ENCODE assay signal across 8 cellular contexts in genomic region chrX:135112096-135112729, GRCh38. TPM values are rescaled to one million over a fixed set of nuclear protein-coding genes. Genes with fewer than 3 reads are reported as not detected.
A peak's percentile ranks its signal among the peaks of the same experiment; 100 is the strongest.
DNase-seq lines count a peak whose midpoint lies in the region; FAIRE-seq and TF ChIP-seq lines count a peak whose summit lies in the region.

No MANE protein-coding gene starts in this region.

- no peak overlapping the region for H3K9ac ChIP-seq in kidney (ENCODE audit: low read length in 2 of 2)

- no peak overlapping the region for H3K27ac ChIP-seq in kidney (ENCODE audit: low read depth in 2 of 2, low read length in 2 of 2)

- no peak overlapping the region for H3K4me3 ChIP-seq in kidney (ENCODE audit: low read length in 2 of 2)

- DNase-seq in NCI-H1694 treated with DMSO at 0.1 percent for 48 hours (lab: John Stamatoyannopoulos, UW), result peak; percentile 5
- DNase-seq in NCI-H1694 (lab: John Stamatoyannopoulos, UW), result no peak
- DNase-seq in GM20000 (ENCODE audit: low spot score), result peak; percentile 23
- peak; percentile 14 for DNase-seq in NOMO-1 treated with DMSO at 0.1 percent for 48 hours (lab: John Stamatoyannopoulos, UW; ENCODE audit: unreplicated experiment)
- peak; percentile 31 for DNase-seq in activated naive CD4-positive, alpha-beta T cell treated with anti-CD3 and anti-CD28 coated beads, Interleukin-2, amount 50 U/mL, for 16 hours
- DNase-seq in kidney, result no peak
- DNase-seq in urothelium cell line (ENCODE audit: low spot score), result peak; percentile 9
- DNase-seq in C1 segment of cervical spinal cord (lab: John Stamatoyannopoulos, UW), result no peak

- FAIRE-seq in kidney (lab: Jason Lieb, UNC), result peak; percentile 72
- FAIRE-seq in urothelium cell line (lab: Jason Lieb, UNC), result no peak

- no peaks in the 10 kb centered on the region for H3K9me3 ChIP-seq in kidney (ENCODE audit: control insufficient read depth in 1 of 2, low read length in 2 of 2)

- no peaks in the 10 kb centered on the region for H3K4me1 ChIP-seq in kidney (ENCODE audit: control insufficient read depth in 1 of 2, insufficient read depth in 1 of 2, low read depth in 1 of 2, low read length in 2 of 2)

- intact Hi-C loops in kidney (cut with DNase I), result no loop called here

- TF ChIP-seq CTCF in GM20000 (IDR thresholded peaks at IDR 0.05; ENCODE audit: extremely low read depth, missing control alignments) (peak; percentile 71), kidney (IDR thresholded peaks at IDR 0.05; ENCODE audit: borderline replicate concordance, extremely low read depth, insufficient read depth) (peak; percentile 50)

- H3K36me3 ChIP-seq in kidney (ENCODE audit: control insufficient read depth in 1 of 2, insufficient read depth in 2 of 2, low read length in 2 of 2), result no peaks in the 10 kb centered on the region

RNA-seq across cellular contexts. Expression of gene ETDB, which starts 8.1 kb away (rescaled TPM):
- total RNA-seq in kidney, result not detected
- not detected for polyA plus RNA-seq in kidney (ENCODE audit: insufficient read depth, low read depth, low replicate concordance)

RNA-seq across cellular contexts. Expression of gene SMIM10L2B, which starts 13.7 kb away (rescaled TPM):
- total RNA-seq in kidney, result 3.1 TPM
- polyA plus RNA-seq in kidney (ENCODE audit: insufficient read depth, low read depth, low replicate concordance), result 8.6 TPM

RNA-seq across cellular contexts. Expression of gene CT55, which starts 59.0 kb away (rescaled TPM):
- not detected for total RNA-seq in kidney
- polyA plus RNA-seq in kidney (ENCODE audit: insufficient read depth, low read depth, low replicate concordance), result not detected

Comparison
In these comparisons a context has a peak if more than half of its experiments do, and no peak if none do; other contexts are left out.
1. DNase-seq: peak in NCI-H1694 treated with DMSO at 0.1 percent for 48 hours (single experiment), GM20000 (single experiment), NOMO-1 treated with DMSO at 0.1 percent for 48 hours (single experiment), activated naive CD4-positive, alpha-beta T cell treated with anti-CD3 and anti-CD28 coated beads, Interleukin-2, amount 50 U/mL, for 16 hours (single experiment) and urothelium cell line (single experiment); none in NCI-H1694 (single experiment), kidney (single experiment) and C1 segment of cervical spinal cord (0 of 14).